8 cellular contexts compared by ENCODE assay signal in the genomic region with DNA sequence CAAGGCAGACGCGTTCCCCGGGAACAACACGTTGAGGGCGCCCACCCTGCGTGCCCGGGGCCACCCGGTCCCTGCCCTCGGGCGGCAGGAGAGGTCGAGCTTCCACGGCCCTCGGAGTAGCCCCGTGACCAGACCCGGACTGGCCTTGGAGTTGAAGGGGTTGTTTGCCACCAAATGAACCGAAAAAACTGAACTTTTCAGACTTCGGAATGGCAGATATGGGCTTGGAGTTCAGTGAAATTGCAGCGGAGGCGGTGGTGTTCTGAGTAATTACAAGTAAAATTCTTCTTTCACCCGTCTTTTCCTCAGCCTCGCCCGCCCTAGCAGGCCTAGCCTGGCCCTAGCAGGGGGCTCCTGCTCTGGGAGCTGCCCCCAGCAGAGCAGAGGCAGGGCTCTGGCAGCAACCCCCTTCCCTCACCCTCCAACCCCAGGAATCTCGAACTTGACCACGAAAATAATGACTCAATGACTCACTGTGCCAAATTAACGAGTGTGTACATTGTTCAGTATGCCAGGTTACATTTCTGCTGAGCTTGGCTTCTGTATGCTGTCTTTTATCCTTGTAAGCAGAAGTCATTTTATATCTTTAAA. TPM values are rescaled to one million over a fixed set of nuclear protein-coding genes. Genes with fewer than 3 reads are reported as not detected.
DNase-seq lines count a peak whose midpoint lies in the region; ATAC-seq, FAIRE-seq and TF ChIP-seq lines count a peak whose summit lies in the region.

No MANE protein-coding gene starts in this region.

- H3K4me1 Mint-ChIP-seq in CD4-positive, alpha-beta memory T cell, result peaks cover 14 to 35% (median 24%) of the 10 kb centered on the region in 4 donors
- peaks cover 48% of the 10 kb centered on the region for H3K4me1 Mint-ChIP-seq in astrocyte (ENCODE audit: low read depth, unreplicated experiment)

- H3K9me3 Mint-ChIP-seq in CD4-positive, alpha-beta memory T cell, result peaks cover 0 to 2% (median 0%) of the 10 kb centered on the region in 8 donors
- no peaks in the 10 kb centered on the region for H3K9me3 Mint-ChIP-seq in astrocyte (ENCODE audit: unreplicated experiment)

- intact Hi-C loops in CD4-positive, alpha-beta memory T cell (cut with micrococcal nuclease), result no loop called here
- intact Hi-C loops in kidney (cut with DNase I), result no loop called here

- no peak overlapping the region for H3K27ac Mint-ChIP-seq in CD4-positive, alpha-beta memory T cell
- H3K27ac Mint-ChIP-seq in astrocyte (ENCODE audit: unreplicated experiment), result no peak overlapping the region

- H3K36me3 Mint-ChIP-seq in CD4-positive, alpha-beta memory T cell, result no peaks in the 10 kb centered on the region
- peaks cover 2% of the 10 kb centered on the region for H3K36me3 Mint-ChIP-seq in astrocyte (ENCODE audit: low read depth, unreplicated experiment)

- H2AFZ ChIP-seq in astrocyte (ENCODE audit: low read depth, low read length), result peak overlapping the region; percentile 51

- no peaks in the 10 kb centered on the region for H3K36me3 ChIP-seq in CD4-positive, alpha-beta memory T cell (ENCODE audit: insufficient read depth, low read length)
- no peaks in the 10 kb centered on the region for H3K36me3 ChIP-seq in astrocyte (ENCODE audit: insufficient read depth, low read length)
- H3K36me3 ChIP-seq in kidney (ENCODE audit: control insufficient read depth in 1 of 2, insufficient read depth in 2 of 2, low read length in 2 of 2), result no peaks in the 10 kb centered on the region
- no peaks in the 10 kb centered on the region for H3K36me3 ChIP-seq in subcutaneous abdominal adipose tissue (ENCODE audit: control insufficient read depth in 5 of 5, insufficient read depth in 5 of 5, low read length in 5 of 5)

- ATAC-seq in GM18517 (IDR thresholded peaks at IDR 0.05; ENCODE audit: unreplicated experiment) (no peak), HG03439 (IDR thresholded peaks at IDR 0.05; ENCODE audit: unreplicated experiment) (no peak)

- H3K79me2 ChIP-seq in astrocyte (ENCODE audit: insufficient read depth, low read length), result no peaks in the 10 kb centered on the region

- POLR2A ChIA-PET in CD4-positive, alpha-beta memory T cell (lab: Charles Lee; ENCODE audit: partially characterized antibody), result no interaction called here

- H3K27me3 Mint-ChIP-seq in CD4-positive, alpha-beta memory T cell, result peaks cover 47 to 53% of the 10 kb centered on the region in 2 donors
- H3K27me3 Mint-ChIP-seq in astrocyte (ENCODE audit: low read depth, unreplicated experiment), result peaks cover 22% of the 10 kb centered on the region

- H3K4me1 ChIP-seq in CD4-positive, alpha-beta memory T cell (ENCODE audit: insufficient read depth, low read length), result peaks cover 15% of the 10 kb centered on the region
- H3K4me1 ChIP-seq in astrocyte (ENCODE audit: insufficient read depth, low read length) (peaks cover 26% of the 10 kb centered on the region), kidney (ENCODE audit: control insufficient read depth in 1 of 2, insufficient read depth in 1 of 2, low read depth in 1 of 2, low read length in 2 of 2) (peaks cover 15 to 42% of the 10 kb centered on the region in 2 donors), subcutaneous abdominal adipose tissue (ENCODE audit: control insufficient read depth in 5 of 5, insufficient read depth in 5 of 5, low read length in 5 of 5) (peaks cover 9 to 62% (median 48%) of the 10 kb centered on the region in 5 donors)

- H3K4me2 ChIP-seq in astrocyte (ENCODE audit: low read length), result peak overlapping the region; percentile 84

- H3K4me3 ChIP-seq in CD4-positive, alpha-beta memory T cell (ENCODE audit: low read length in 2 of 2), result no peak overlapping the region
- H3K4me3 ChIP-seq in astrocyte (ENCODE audit: insufficient read depth, low read depth, low read length) (peak overlapping the region; percentile 56), kidney (ENCODE audit: low read length in 2 of 2) (peak overlapping the region; percentile 63 to 76), subcutaneous abdominal adipose tissue (ENCODE audit: low read depth in 1 of 5, low read length in 5 of 5) (peak overlapping the region in 4 of 5 donors; percentile 32 to 68 (median 56))

- peaks cover 13% of the 10 kb centered on the region for H3K27me3 ChIP-seq in CD4-positive, alpha-beta memory T cell (ENCODE audit: insufficient read depth, low read length)
- H3K27me3 ChIP-seq in astrocyte (ENCODE audit: insufficient read depth, low read length) (peaks cover 52% of the 10 kb centered on the region), subcutaneous abdominal adipose tissue (ENCODE audit: control insufficient read depth in 5 of 5, insufficient read depth in 4 of 5, low read length in 5 of 5) (peaks cover 2 to 21% (median 18%) of the 10 kb centered on the region in 5 donors)

- no peak overlapping the region for H3K27ac ChIP-seq in CD4-positive, alpha-beta memory T cell (ENCODE audit: low read depth, low read length)
- H3K27ac ChIP-seq in astrocyte (ENCODE audit: low read depth, low read length) (no peak overlapping the region), kidney (ENCODE audit: low read depth in 2 of 2, low read length in 2 of 2) (peak overlapping the region; percentile 61 to 89), subcutaneous abdominal adipose tissue (ENCODE audit: low read depth, low read length) (no peak overlapping the region)

- H3K9ac ChIP-seq in astrocyte (ENCODE audit: low read length), result peak overlapping the region; percentile 57
- H3K9ac ChIP-seq in kidney (ENCODE audit: low read length in 2 of 2), result peak overlapping the region; percentile 9 to 61
- H3K9ac ChIP-seq in subcutaneous abdominal adipose tissue (ENCODE audit: low read length in 5 of 5), result peak overlapping the region in 1 of 5 donors; percentile 38

- peak overlapping the region in 7 of 8 donors; percentile 10 to 67 (median 26) for H3K4me3 Mint-ChIP-seq in CD4-positive, alpha-beta memory T cell
- H3K4me3 Mint-ChIP-seq in astrocyte (ENCODE audit: unreplicated experiment), result peak overlapping the region; percentile 78

- peaks cover 10% of the 10 kb centered on the region for H4K20me1 ChIP-seq in astrocyte (ENCODE audit: insufficient read depth, low read length)

- no peaks in the 10 kb centered on the region for H3K9me3 ChIP-seq in CD4-positive, alpha-beta memory T cell (ENCODE audit: control insufficient read depth in 1 of 2, low read length in 2 of 2)
- H3K9me3 ChIP-seq in astrocyte (ENCODE audit: insufficient read depth, low read depth, low read length) (no peaks in the 10 kb centered on the region), kidney (ENCODE audit: control insufficient read depth in 1 of 2, low read length in 2 of 2) (no peaks in the 10 kb centered on the region), subcutaneous abdominal adipose tissue (ENCODE audit: control insufficient read depth in 5 of 5, low read length in 5 of 5) (no peaks in the 10 kb centered on the region)

- peak; percentile 54 for FAIRE-seq in astrocyte (lab: Jason Lieb, UNC)
- no peak for FAIRE-seq in kidney (lab: Jason Lieb, UNC)

- CTCF ChIA-PET in CD4-positive, alpha-beta memory T cell (lab: Charles Lee; ENCODE audit: partially characterized antibody), result no interaction called here

- TF ChIP-seq CTCF in astrocyte (IDR thresholded peaks at IDR 0.05; ENCODE audit: insufficient read depth, low read depth, low read length), result no peak
- TF ChIP-seq CTCF in kidney (IDR thresholded peaks at IDR 0.05; ENCODE audit: borderline replicate concordance, extremely low read depth, insufficient read depth), result no peak

- DNase-seq in CD4-positive, alpha-beta memory T cell, result no peak
- DNase-seq in HuH-7 (ENCODE audit: low spot score) (peak; percentile 60), astrocyte (ENCODE audit: low read depth) (peak; percentile 84), kidney (peak; percentile 73), COLO668 (lab: John Stamatoyannopoulos, UW; ENCODE audit: unreplicated experiment) (no peak)

RNA-seq across cellular contexts. Expression of a gene that starts 1.1 kb away (rescaled TPM):
- under 1 TPM; 0.11 to 0.17 TPM for total RNA-seq in CD4-positive, alpha-beta memory T cell
- polyA plus RNA-seq in CD4-positive, alpha-beta memory T cell, result under 1 TPM; 0.32 to 0.50 TPM
- 5.0 and 9.1 TPM in 2 replicates for total RNA-seq in astrocyte
- total RNA-seq in kidney, result 132 TPM
- polyA plus RNA-seq in kidney (ENCODE audit: insufficient read depth, low read depth, low replicate concordance), result 19.1 TPM

Comparison
In these comparisons a context has a peak if more than half of its experiments do, and no peak if none do; other contexts are left out.
1. DNase-seq: peak in HuH-7 (single experiment), astrocyte (single experiment) and kidney (single experiment); none in CD4-positive, alpha-beta memory T cell (0 of 5) and COLO668 (single experiment).
2. H3K27ac ChIP-seq: peak in kidney (2 of 2); none in CD4-positive, alpha-beta memory T cell (single experiment), astrocyte (single experiment) and subcutaneous abdominal adipose tissue (single experiment).
3. H3K4me3 ChIP-seq: peak in astrocyte (single experiment), kidney (2 of 2) and subcutaneous abdominal adipose tissue (4 of 5); none in CD4-positive, alpha-beta memory T cell (0 of 2).
4. RNA of a gene that starts 1.1 kb away (total RNA-seq): 132 TPM in kidney (single experiment); 5.0 to 9.1 TPM in astrocyte and 0.11 to 0.17 TPM in CD4-positive, alpha-beta memory T cell; every median in the first group is over 10 times any median in the second.